9 cellular contexts compared by ENCODE assay signal in genomic region chr1:117655220-117655577, GRCh38. TPM values are rescaled to one million over a fixed set of nuclear protein-coding genes. Genes with fewer than 3 reads are reported as not detected.
DNase-seq lines count a peak whose midpoint lies in the region; ATAC-seq and TF ChIP-seq lines count a peak whose summit lies in the region.
"Had no signal": no experiment of that assay in that cellular context is flagged by ENCODE, and none has a peak within 500 bp of the region (broad histone marks: within the 10 kb centered on the region; RNA-seq: fewer than 3 reads in every experiment).

No MANE protein-coding gene starts in this region.

- peak overlapping the region; percentile 86 for H3K27ac Mint-ChIP-seq in activated T-helper 17 cell treated with anti-CD3 and anti-CD28 coated beads, Interleukin-2, amount 50 U/mL, for 72 hours
- peak overlapping the region; percentile 97 for H3K27ac Mint-ChIP-seq in memory B cell

- peak overlapping the region; percentile 76 for H3K4me3 Mint-ChIP-seq in activated T-helper 17 cell treated with anti-CD3 and anti-CD28 coated beads, Interleukin-2, amount 50 U/mL, for 72 hours
- H3K4me3 Mint-ChIP-seq in memory B cell = peak overlapping the region; percentile 67

- no peaks in the 10 kb centered on the region for H3K9me2 ChIP-seq in MM.1S (replicated peaks; ENCODE audit: insufficient read depth, low read length)

- H3K9ac ChIP-seq in DND-41 (ENCODE audit: low read depth, low read length) (no peak overlapping the region; the same call in 1 of the 2 replicates), MM.1S (ENCODE audit: low read length) (peak overlapping the region; percentile 100)

- DNase-seq in DND-41 = no peak
- DNase-seq in MM.1S = peak; percentile 38
- DNase-seq in memory B cell (ENCODE audit: low spot score in 2 of 2) = no peak
- no peak for DNase-seq in Ammon's horn (ENCODE audit: low spot score)
- no peak for DNase-seq in omental fat pad (ENCODE audit: low spot score)
- no peak for DNase-seq in central memory CD4-positive, alpha-beta T cell
- no peak for DNase-seq in DMS79 treated with DMSO at 0.1 percent for 48 hours (lab: John Stamatoyannopoulos, UW)
- DNase-seq: stimulated activated CD4-positive, alpha-beta T cell treated with anti-CD3 and anti-CD28 coated beads, Interleukin-12 subunit alpha, Interleukin-12 subunit beta, amount 100 ng/mL, for 4 hours had no signal

- H3K4me2 ChIP-seq in DND-41 (ENCODE audit: insufficient read depth, low read length) (peak overlapping the region; percentile 57), MM.1S (ENCODE audit: low read depth, low read length) (peak overlapping the region; percentile 64)

- H3K4me1 ChIP-seq in DND-41 (ENCODE audit: insufficient read depth, low read length) = peaks cover 79% of the 10 kb centered on the region
- H3K4me1 ChIP-seq in MM.1S (ENCODE audit: low read length) = peaks cover 85% of the 10 kb centered on the region

- H3K36me3 ChIP-seq in DND-41 (ENCODE audit: insufficient read depth, low read length) (no peaks in the 10 kb centered on the region), MM.1S (replicated peaks; ENCODE audit: insufficient read depth, low read length) (no peaks in the 10 kb centered on the region)

- H4K20me1 ChIP-seq in DND-41 (ENCODE audit: insufficient read depth, low read length) = peaks cover 54% of the 10 kb centered on the region
- H4K20me1 ChIP-seq in MM.1S (ENCODE audit: insufficient read depth, low read length) = no peaks in the 10 kb centered on the region

- H3K36me3 Mint-ChIP-seq in activated T-helper 17 cell treated with anti-CD3 and anti-CD28 coated beads, Interleukin-2, amount 50 U/mL, for 72 hours (ENCODE audit: low read depth) = no peaks in the 10 kb centered on the region
- H3K36me3 Mint-ChIP-seq in memory B cell = no peaks in the 10 kb centered on the region

- no peak for TF ChIP-seq CTCF in DND-41 (IDR thresholded peaks at IDR 0.05; ENCODE audit: borderline replicate concordance, extremely low read depth, low read length, poor library complexity, severe bottlenecking)
- no peak for TF ChIP-seq CTCF in MM.1S (IDR thresholded peaks at IDR 0.05; ENCODE audit: low read length)
- no peak for TF ChIP-seq CTCF in omental fat pad (IDR thresholded peaks at IDR 0.05)

- H3K79me2 ChIP-seq in DND-41 (ENCODE audit: insufficient read depth, low read length) (no peaks in the 10 kb centered on the region), MM.1S (ENCODE audit: low read length) (peaks cover 41% of the 10 kb centered on the region)

- H3K4me3 ChIP-seq in DND-41 (ENCODE audit: low read depth in 1 of 2, low read length in 2 of 2) (no peak overlapping the region), MM.1S (ENCODE audit: low read length) (no peak overlapping the region; the same call in 1 of the 2 replicates)

- H2AFZ ChIP-seq in DND-41 (ENCODE audit: low read depth, low read length) (no peak overlapping the region), MM.1S (ENCODE audit: low read length) (no peak overlapping the region)

- H3K27ac ChIP-seq in DND-41 (ENCODE audit: low read length) (peak overlapping the region; percentile 8; the same call in 1 of the 2 replicates), MM.1S (ENCODE audit: low read length) (peak overlapping the region; percentile 100)

- peaks cover 69% of the 10 kb centered on the region for H3F3A ChIP-seq in MM.1S (ENCODE audit: insufficient read depth, low read length)

- no peaks in the 10 kb centered on the region for H3K27me3 Mint-ChIP-seq in activated T-helper 17 cell treated with anti-CD3 and anti-CD28 coated beads, Interleukin-2, amount 50 U/mL, for 72 hours
- H3K27me3 Mint-ChIP-seq in memory B cell = no peaks in the 10 kb centered on the region

- ATAC-seq in DND-41 (ENCODE audit: insufficient read depth, low read depth) (no peak), memory B cell (ENCODE audit: low read depth) (no peak), omental fat pad (ENCODE audit: low FRiP score) (no peak)
- ATAC-seq in activated T-helper 17 cell treated with anti-CD3 and anti-CD28 coated beads, Interleukin-2, amount 50 U/mL, for 72 hours (replicated peaks) = no peak

- no peaks in the 10 kb centered on the region for H3K9me3 Mint-ChIP-seq in activated T-helper 17 cell treated with anti-CD3 and anti-CD28 coated beads, Interleukin-2, amount 50 U/mL, for 72 hours
- no peaks in the 10 kb centered on the region for H3K9me3 Mint-ChIP-seq in memory B cell

- H3K27me3 ChIP-seq in DND-41 (ENCODE audit: insufficient read depth, low read length, poor library complexity) (no peaks in the 10 kb centered on the region), MM.1S (replicated peaks; ENCODE audit: insufficient read depth, low read length) (no peaks in the 10 kb centered on the region)

- H3K9me3 ChIP-seq in DND-41 (ENCODE audit: insufficient read depth, low read length, severe bottlenecking) = no peaks in the 10 kb centered on the region
- no peaks in the 10 kb centered on the region for H3K9me3 ChIP-seq in MM.1S (replicated peaks; ENCODE audit: insufficient read depth, low read length)

- peaks cover 67% of the 10 kb centered on the region for H3K4me1 Mint-ChIP-seq in activated T-helper 17 cell treated with anti-CD3 and anti-CD28 coated beads, Interleukin-2, amount 50 U/mL, for 72 hours
- peaks cover 78% of the 10 kb centered on the region for H3K4me1 Mint-ChIP-seq in memory B cell

RNA-seq across cellular contexts. Expression of gene TENT5C, which starts 49.4 kb away (rescaled TPM):
- 10 to 100 TPM; 30.2 to 37.1 TPM for total RNA-seq in activated T-helper 17 cell treated with anti-CD3 and anti-CD28 coated beads, Interleukin-2, amount 50 U/mL, for 72 hours
- 1 to 10 TPM; 3.8 to 7.6 (median 6.6) TPM for total RNA-seq in omental fat pad
